In the genomic region with DNA sequence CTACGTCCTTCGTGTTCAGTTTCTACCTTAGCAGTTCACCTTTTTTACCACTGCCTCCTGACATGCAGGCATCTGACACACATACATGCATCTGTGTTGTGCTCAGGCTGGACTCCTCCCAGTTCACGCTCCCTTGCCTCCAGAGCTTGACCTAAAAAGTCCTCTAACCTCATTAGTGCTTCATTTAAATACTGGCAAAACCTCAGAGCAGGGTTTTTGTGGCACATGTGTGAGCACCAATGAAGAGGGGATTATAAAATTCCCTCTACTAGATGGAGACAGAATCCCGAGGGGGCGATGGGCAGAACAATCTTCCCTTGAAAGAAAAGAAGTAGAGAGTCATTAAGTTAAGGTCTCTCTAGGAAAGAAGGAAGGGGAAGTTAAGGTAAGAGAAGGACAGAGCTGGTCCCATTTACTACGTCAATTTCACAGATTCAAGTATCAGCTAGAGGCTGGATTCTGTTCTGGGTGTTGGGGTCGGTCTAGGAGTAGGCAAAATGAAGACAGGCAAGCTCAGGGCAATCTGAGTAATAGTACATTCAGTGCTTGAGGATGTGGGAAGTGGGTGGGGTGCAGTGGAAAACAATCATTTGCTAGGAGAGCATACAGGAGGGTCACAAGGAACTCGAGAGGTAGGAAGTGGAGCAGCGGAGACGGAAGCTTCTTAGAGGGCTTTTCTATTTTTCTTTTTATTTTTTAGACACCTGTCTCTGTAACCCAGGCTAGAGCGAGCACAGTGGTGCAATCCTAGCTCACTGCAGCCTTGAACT, we compare ENCODE assay signal across 19 cellular contexts. TPM values are rescaled to one million over a fixed set of nuclear protein-coding genes. Genes with fewer than 3 reads are reported as not detected.
DNase-seq lines count a peak whose midpoint lies in the region; ATAC-seq and TF ChIP-seq lines count a peak whose summit lies in the region.
"Had no signal": no experiment of that assay in that cellular context is flagged by ENCODE, and none has a peak within 500 bp of the region (broad histone marks: within the 10 kb centered on the region; RNA-seq: fewer than 3 reads in every experiment).

No MANE protein-coding gene starts in this region.

- H3K27ac ChIP-seq in BLaER1 (no peak overlapping the region), esophagus muscularis mucosa (replicated peaks in 1 of 4) (no peak overlapping the region)
- no peak overlapping the region for H3K27ac ChIP-seq in BLaER1 treated with 17β-estradiol and CSF1 and Interleukin-3, amounts not matched to agents 10 nM and 100 nM

- H3K9ac ChIP-seq in BLaER1: no peak overlapping the region
- H3K9ac ChIP-seq in BLaER1 treated with 17β-estradiol and CSF1 and Interleukin-3, amounts not matched to agents 10 nM and 100 nM: no peak overlapping the region; a peak in 1 of 22 replicates

- TF ChIP-seq CTCF in esophagus muscularis mucosa (IDR thresholded peaks at IDR 0.05): no peak

- H3K36me3 ChIP-seq in BLaER1: no peaks in the 10 kb centered on the region
- H3K36me3 ChIP-seq in BLaER1 treated with 17β-estradiol and CSF1 and Interleukin-3, amounts not matched to agents 10 nM and 100 nM: peaks cover 0 to 25% (median 0%) of the 10 kb centered on the region in 11 experiments; a peak in 6 of 22 replicates
- no peaks in the 10 kb centered on the region for H3K36me3 ChIP-seq in esophagus muscularis mucosa
- H3K36me3 ChIP-seq: HAP-1 had no signal

- no peaks in the 10 kb centered on the region for H3K9me3 ChIP-seq in BLaER1
- no peaks in the 10 kb centered on the region for H3K9me3 ChIP-seq in BLaER1 treated with 17β-estradiol and CSF1 and Interleukin-3, amounts not matched to agents 10 nM and 100 nM (replicated peaks in 1 of 11)
- no peaks in the 10 kb centered on the region for H3K9me3 ChIP-seq in esophagus muscularis mucosa
- H3K9me3 ChIP-seq: HAP-1 had no signal

- H4K20me1 ChIP-seq in BLaER1: no peaks in the 10 kb centered on the region
- no peaks in the 10 kb centered on the region for H4K20me1 ChIP-seq in BLaER1 treated with 17β-estradiol and CSF1 and Interleukin-3, amounts not matched to agents 10 nM and 100 nM

- TF ChIP-seq POLR2A in esophagus muscularis mucosa (IDR thresholded peaks at IDR 0.05; ENCODE audit: low read depth): no peak

- no peak for TF ChIP-seq EP300 in esophagus muscularis mucosa (IDR thresholded peaks at IDR 0.05)

- DNase-seq in ecto neural progenitor cell (ENCODE audit: low spot score): peak; percentile 13
- DNase-seq in esophagus muscularis mucosa (ENCODE audit: extremely low spot score): peak; percentile 78
- no peak for DNase-seq in Ammon's horn (ENCODE audit: low spot score)
- DNase-seq: C1 segment of cervical spinal cord; Calu3; CD4-positive, alpha-beta memory T cell; COR-L47; DMS53; DMS79 treated with DMSO at 0.1 percent for 48 hours; GF-D8; GOT3; HFFc6 had no signal

- no peak for ATAC-seq in GM21576 (IDR thresholded peaks at IDR 0.05; ENCODE audit: unreplicated experiment)

- H3K4me2 ChIP-seq in BLaER1: peak overlapping the region; percentile 63
- H3K4me2 ChIP-seq in BLaER1 treated with 17β-estradiol and CSF1 and Interleukin-3, amounts not matched to agents 10 nM and 100 nM: peak overlapping the region; percentile 30 to 73 (median 50)

- intact Hi-C loops in esophagus muscularis mucosa (cut with DNase I): no loop called here

- 87% methylated on average over 11 of the region's 11 CpGs for WGBS in esophagus muscularis mucosa

- no peaks in the 10 kb centered on the region for H3K27me3 ChIP-seq in BLaER1
- no peaks in the 10 kb centered on the region for H3K27me3 ChIP-seq in BLaER1 treated with 17β-estradiol and CSF1 and Interleukin-3, amounts not matched to agents 10 nM and 100 nM
- no peaks in the 10 kb centered on the region for H3K27me3 ChIP-seq in esophagus muscularis mucosa

- H3K4me1 ChIP-seq in BLaER1: peaks cover 25% of the 10 kb centered on the region
- H3K4me1 ChIP-seq in BLaER1 treated with 17β-estradiol and CSF1 and Interleukin-3, amounts not matched to agents 10 nM and 100 nM: peaks cover 16 to 26% (median 23%) of the 10 kb centered on the region in 10 experiments
- H3K4me1 ChIP-seq in esophagus muscularis mucosa: no peaks in the 10 kb centered on the region
- H3K4me1 ChIP-seq: HAP-1 had no signal

- H3K4me3 ChIP-seq in BLaER1: no peak overlapping the region
- H3K4me3 ChIP-seq in BLaER1 treated with 17β-estradiol and CSF1 and Interleukin-3, amounts not matched to agents 10 nM and 100 nM: no peak overlapping the region
- no peak overlapping the region for H3K4me3 ChIP-seq in esophagus muscularis mucosa
- H3K4me3 ChIP-seq: HAP-1 had no signal

RNA-seq across cellular contexts. Expression of gene HAL, which starts 7.5 kb away (rescaled TPM):
- 1 to 10 TPM in 1 of 4 donors, not detected in 3; 1.2 TPM for total RNA-seq in esophagus muscularis mucosa
- total RNA-seq: A172, Daoy, G401, HFFc6 had no signal

RNA-seq across cellular contexts. Expression of gene AMDHD1, which starts 45.6 kb away (rescaled TPM):
- under 1 TPM in 3 of 4 donors, not detected in 1; 0.17 to 0.66 (median 0.52) TPM for total RNA-seq in esophagus muscularis mucosa

RNA-seq across cellular contexts. Expression of gene CCDC38, which starts 46.3 kb away (rescaled TPM):
- total RNA-seq in esophagus muscularis mucosa: under 1 TPM in 1 of 4 donors, not detected in 3; 0.17 TPM
- total RNA-seq: A172, Calu3, G401, HFFc6 had no signal

RNA-seq across cellular contexts. Expression of gene LTA4H, which starts 46.7 kb away (rescaled TPM):
- total RNA-seq in esophagus muscularis mucosa: 10 to 100 TPM; 47.8 to 75.0 (median 64.5) TPM
